12 cellular contexts compared by ENCODE assay signal in the genomic region with DNA sequence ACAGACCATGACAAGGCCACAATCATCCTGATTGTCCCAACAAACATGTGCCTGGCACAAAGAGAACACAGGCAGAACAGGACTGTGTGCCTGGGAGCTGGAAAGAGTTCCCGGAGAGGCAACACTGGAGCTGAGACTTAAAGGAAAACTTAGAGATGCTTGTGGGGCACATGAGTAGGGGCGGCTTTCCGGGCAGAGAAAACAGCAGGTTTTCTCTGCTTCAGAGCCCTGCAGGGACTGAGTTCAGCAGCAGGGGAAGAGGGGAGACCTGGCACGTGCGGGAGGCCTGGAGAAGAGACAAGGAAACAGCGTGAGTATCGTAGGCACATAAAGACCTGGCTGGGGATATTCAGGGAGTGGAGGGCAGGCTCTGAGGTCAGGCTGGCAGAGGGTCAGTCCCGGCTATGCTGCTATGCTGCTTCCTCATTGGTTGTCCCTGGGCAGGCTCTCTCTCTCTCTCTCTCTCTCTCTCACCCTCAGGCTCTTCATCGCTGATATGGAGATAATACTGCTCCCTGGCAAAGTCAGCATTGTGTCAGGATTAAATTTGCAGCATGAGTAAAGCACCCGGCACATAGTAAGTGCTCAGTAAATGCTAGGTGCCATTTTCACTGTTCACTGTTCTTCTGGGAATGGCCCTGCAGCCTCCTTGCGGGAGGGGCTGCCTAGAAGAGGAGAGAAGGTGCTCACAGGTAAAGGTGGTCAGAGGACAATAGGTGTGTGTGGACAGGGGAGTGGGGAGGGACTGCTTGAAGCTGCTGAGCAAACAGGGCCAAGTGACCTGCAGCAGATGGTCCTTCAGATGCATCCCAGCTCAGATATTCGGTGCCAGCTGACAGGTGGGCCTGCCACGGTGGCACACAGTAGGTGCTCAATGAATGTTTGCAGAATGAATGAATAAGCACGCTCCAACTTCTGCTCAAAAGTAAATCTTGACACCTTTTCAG. TPM values are rescaled to one million over a fixed set of nuclear protein-coding genes. Genes with fewer than 3 reads are reported as not detected.
DNase-seq lines count a peak whose midpoint lies in the region; ATAC-seq and TF ChIP-seq lines count a peak whose summit lies in the region.
"Had no signal": no experiment of that assay in that cellular context is flagged by ENCODE, and none has a peak within 500 bp of the region (broad histone marks: within the 10 kb centered on the region; RNA-seq: fewer than 3 reads in every experiment).

No MANE protein-coding gene starts in this region.

- no peaks in the 10 kb centered on the region for H3K27me3 Mint-ChIP-seq in activated CD4-positive, alpha-beta T cell treated with anti-CD3 and anti-CD28 coated beads, Interleukin-2, amount 10 ng/mL, durations not matched to agents 7 days and 5 days
- no peaks in the 10 kb centered on the region for H3K27me3 Mint-ChIP-seq in effector memory CD8-positive, alpha-beta T cell

- intact Hi-C loops in spleen (cut with DNase I; ENCODE audit: low total_unique reads), result no loop called here

- H3K9me3 Mint-ChIP-seq in activated CD4-positive, alpha-beta T cell treated with anti-CD3 and anti-CD28 coated beads, Interleukin-2, amount 10 ng/mL, durations not matched to agents 7 days and 5 days, result no peaks in the 10 kb centered on the region
- H3K9me3 Mint-ChIP-seq in effector memory CD8-positive, alpha-beta T cell, result no peaks in the 10 kb centered on the region

- peaks cover 34% of the 10 kb centered on the region for H3K4me1 Mint-ChIP-seq in activated CD4-positive, alpha-beta T cell treated with anti-CD3 and anti-CD28 coated beads, Interleukin-2, amount 10 ng/mL, durations not matched to agents 7 days and 5 days
- peaks cover 25 to 44% of the 10 kb centered on the region in 2 donors for H3K4me1 Mint-ChIP-seq in effector memory CD8-positive, alpha-beta T cell (ENCODE audit: low read depth in 2 of 2)

- TF ChIP-seq CTCF in NB4 (IDR thresholded peaks at IDR 0.05; ENCODE audit: low read depth, low read length) (no peak), spleen (IDR thresholded peaks at IDR 0.05 in 8 of 11, conservative IDR thresholded peaks at IDR 0.05 in 3 of 11) (no peak)

- 81 to 90% (median 84%) methylated on average over 14 of the region's 14 CpGs for WGBS in spleen, 5 donors

- ATAC-seq in effector memory CD8-positive, alpha-beta T cell (replicated peaks), result no peak
- no peak for ATAC-seq in GM21526 (IDR thresholded peaks at IDR 0.05; ENCODE audit: low FRiP score, unreplicated experiment)

- TF ChIP-seq POLR2A in NB4 (IDR thresholded peaks at IDR 0.05; ENCODE audit: extremely low read depth, insufficient read length) (no peak), spleen (IDR thresholded peaks at IDR 0.05) (no peak)

- POLR2A ChIA-PET in activated CD4-positive, alpha-beta T cell treated with anti-CD3 and anti-CD28 coated beads, Interleukin-2, amount 10 ng/mL, durations not matched to agents 7 days and 5 days (lab: Charles Lee), result no interaction called here
- POLR2A ChIA-PET in HEK293T (lab: Yijun Ruan, JAX), result no interaction called here

- H3K36me3 Mint-ChIP-seq in activated CD4-positive, alpha-beta T cell treated with anti-CD3 and anti-CD28 coated beads, Interleukin-2, amount 10 ng/mL, durations not matched to agents 7 days and 5 days (ENCODE audit: low read depth), result no peaks in the 10 kb centered on the region
- H3K36me3 Mint-ChIP-seq in effector memory CD8-positive, alpha-beta T cell (ENCODE audit: insufficient read depth), result peaks cover 29% of the 10 kb centered on the region

- DNase-seq in activated CD4-positive, alpha-beta T cell treated with anti-CD3 and anti-CD28 coated beads, Interleukin-2, amount 10 ng/mL, durations not matched to agents 7 days and 5 days, result no peak
- no peak for DNase-seq in activated CD4-positive, alpha-beta T cell treated with anti-CD3 and anti-CD28 coated beads, Interleukin-2, amount 50 U/mL, for 4 hours
- DNase-seq in NB4 (ENCODE audit: low read depth) (no peak), spleen (peak; percentile 64), NK-92 (lab: John Stamatoyannopoulos, UW; ENCODE audit: unreplicated experiment) (no peak), HEK293T (ENCODE audit: extremely low spot score) (no peak)
- no peak for DNase-seq in effector memory CD8-positive, alpha-beta T cell
- DNase-seq: activated CD4-positive, CD25-positive, alpha-beta regulatory T cell; HCEC 1CT; stimulated activated CD4-positive, alpha-beta T cell treated with anti-CD3 and anti-CD28 coated beads, Interleukin-1b, Interleukin-23, amount 100 ng/mL, for 48 hours had no signal

- H3K36me3 ChIP-seq in spleen, result peaks cover 0 to 41% (median 0%) of the 10 kb centered on the region in 6 donors

- CTCF ChIA-PET in activated CD4-positive, alpha-beta T cell treated with anti-CD3 and anti-CD28 coated beads, Interleukin-2, amount 10 ng/mL, durations not matched to agents 7 days and 5 days (lab: Charles Lee), result no interaction called here
- CTCF ChIA-PET in HEK293T (lab: Yijun Ruan, JAX), result no interaction called here

- H3K27ac Mint-ChIP-seq in activated CD4-positive, alpha-beta T cell treated with anti-CD3 and anti-CD28 coated beads, Interleukin-2, amount 10 ng/mL, durations not matched to agents 7 days and 5 days, result no peak overlapping the region
- H3K27ac Mint-ChIP-seq in effector memory CD8-positive, alpha-beta T cell, result peak overlapping the region; percentile 49 to 55

- H3K27me3 ChIP-seq in spleen (replicated peaks in 1 of 7), result no peaks in the 10 kb centered on the region

- no peaks in the 10 kb centered on the region for H3K9me3 ChIP-seq in spleen

- peak overlapping the region; percentile 70 for H3K4me3 ChIP-seq in NB4 (ENCODE audit: low read depth, low read length)
- H3K4me3 ChIP-seq in spleen, result peak overlapping the region in 5 of 8 donors; percentile 69 to 91 (median 73)

- H3K27ac ChIP-seq in spleen, result peak overlapping the region in 3 of 8 donors; percentile 82 to 87 (median 83)

- H3K4me3 Mint-ChIP-seq in activated CD4-positive, alpha-beta T cell treated with anti-CD3 and anti-CD28 coated beads, Interleukin-2, amount 10 ng/mL, durations not matched to agents 7 days and 5 days, result peak overlapping the region; percentile 11
- peak overlapping the region; percentile 85 to 96 for H3K4me3 Mint-ChIP-seq in effector memory CD8-positive, alpha-beta T cell

- peaks cover 23 to 86% (median 69%) of the 10 kb centered on the region in 6 donors for H3K4me1 ChIP-seq in spleen

TF ChIP-seq in HEK293T, 16 proteins besides CTCF, POLR2A, EP300 and RAD21:
- TF ChIP-seq FOXM1 (IDR thresholded peaks at IDR 0.05; ENCODE audit: borderline replicate concordance), result no peak
- no peak for TF ChIP-seq LEF1 (IDR thresholded peaks at IDR 0.05; ENCODE audit: borderline replicate concordance)
- no peak for TF ChIP-seq BHLHE40 (IDR thresholded peaks at IDR 0.05; ENCODE audit: borderline replicate concordance)
- no peak for TF ChIP-seq ELF4 (IDR thresholded peaks at IDR 0.05)
- no peak for TF ChIP-seq TARDBP (IDR thresholded peaks at IDR 0.05)
- TF ChIP-seq FOXK2 (IDR thresholded peaks at IDR 0.05), result no peak
- no peak for TF ChIP-seq SUZ12 (IDR thresholded peaks at IDR 0.05)
- TF ChIP-seq NFRKB (IDR thresholded peaks at IDR 0.05), result no peak
- no peak for TF ChIP-seq CTBP1 (IDR thresholded peaks at IDR 0.05; ENCODE audit: borderline replicate concordance)
- TF ChIP-seq FOXA1 (IDR thresholded peaks at IDR 0.05), result no peak
- TF ChIP-seq HDGF (IDR thresholded peaks at IDR 0.05; ENCODE audit: borderline replicate concordance), result no peak
- TF ChIP-seq ZNF384 (IDR thresholded peaks at IDR 0.05), result no peak
TF ChIP-seq in HEK293T: peak in this region for 0.

RNA-seq across cellular contexts. Expression of a gene that starts 2.0 kb away (rescaled TPM):
- total RNA-seq in activated CD4-positive, alpha-beta T cell treated with anti-CD3 and anti-CD28 coated beads, Interleukin-2, amount 10 ng/mL, durations not matched to agents 7 days and 5 days, result 10 to 100 TPM; 13.3 to 17.8 TPM
- total RNA-seq in spleen, result 10 to 100 TPM; 35.5 to 93.1 (median 73.7) TPM
- polyA plus RNA-seq in spleen, result 10 to 100 TPM; 32.6 to 61.5 (median 46.6) TPM

RNA-seq across cellular contexts. Expression of a gene that starts 46.0 kb away (rescaled TPM):
- total RNA-seq in activated CD4-positive, alpha-beta T cell treated with anti-CD3 and anti-CD28 coated beads, Interleukin-2, amount 10 ng/mL, durations not matched to agents 7 days and 5 days, result not detected
- 1 to 10 TPM in 1 of 7 donors, under 1 TPM in 1, not detected in 5; 0.79 to 1.4 TPM for total RNA-seq in spleen
- 1 to 10 TPM in 2 of 3 donors, under 1 TPM in 1; 0.35 to 2.7 (median 2.4) TPM for polyA plus RNA-seq in spleen
- total RNA-seq: subcutaneous adipose tissue had no signal
